Comparison of ENCODE assay signal across 9 cellular contexts in the genomic region with DNA sequence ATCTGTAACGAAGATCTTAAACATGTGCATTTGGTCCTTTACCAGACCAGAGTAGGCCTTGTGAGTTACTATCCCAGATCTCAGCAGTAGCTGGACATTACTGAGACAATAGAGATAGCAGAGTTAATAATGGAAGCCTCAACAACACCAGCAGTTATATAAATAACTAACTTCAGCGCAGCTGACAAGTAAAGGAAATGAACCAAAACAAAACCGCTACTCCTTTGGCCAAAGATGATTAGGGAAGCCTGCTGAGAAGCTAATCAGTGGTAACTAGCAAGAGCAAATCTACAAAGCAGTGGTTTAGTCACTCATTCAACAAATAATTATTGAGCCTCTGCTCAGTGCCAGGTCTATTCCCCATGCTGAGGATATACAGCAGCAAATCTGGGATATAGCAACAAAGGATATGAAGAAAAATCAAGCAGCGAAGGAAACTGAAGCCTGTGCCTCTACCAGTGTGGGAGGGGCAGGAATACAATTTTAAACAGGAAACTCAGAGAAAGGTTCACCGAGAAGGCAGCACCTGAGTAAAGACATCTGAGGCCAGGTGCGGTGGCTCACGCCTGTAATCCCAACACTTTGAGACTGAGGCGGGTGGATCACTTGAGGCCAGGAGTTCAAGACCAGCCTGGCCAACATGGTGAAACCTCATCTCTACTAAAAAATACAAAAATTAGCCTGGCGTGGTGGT.
DNase-seq lines count a peak whose midpoint lies in the region; ATAC-seq and TF ChIP-seq lines count a peak whose summit lies in the region.
"Had no signal": no experiment of that assay in that cellular context is flagged by ENCODE, and none has a peak within 500 bp of the region (broad histone marks: within the 10 kb centered on the region; RNA-seq: fewer than 3 reads in every experiment).

No MANE protein-coding gene starts in this region.

- H3K9me2 ChIP-seq in OCI-LY1 (ENCODE audit: low read depth, low read length): no peaks in the 10 kb centered on the region

- peak overlapping the region; percentile 79 for H2AFZ ChIP-seq in OCI-LY1 (ENCODE audit: low read length)

- ATAC-seq in GM21619 (IDR thresholded peaks at IDR 0.05; ENCODE audit: unreplicated experiment) (peak; percentile 34), left ventricle myocardium superior (peak; percentile 60)

- no peak for TF ChIP-seq CTCF in OCI-LY1 (IDR thresholded peaks at IDR 0.05; ENCODE audit: low read length)
- no peak for TF ChIP-seq CTCF in A673 (conservative IDR thresholded peaks at IDR 0.05; ENCODE audit: low read depth, low read length)
- TF ChIP-seq CTCF in vagina (IDR thresholded peaks at IDR 0.05): no peak

- H3K27ac ChIP-seq in OCI-LY1 (ENCODE audit: low read depth, low read length, poor library complexity, severe bottlenecking) (peak overlapping the region; percentile 96), A673 (ENCODE audit: low read depth, low read length, poor library complexity, severe bottlenecking) (no peak overlapping the region), vagina (no peak overlapping the region)

- CTCF ChIA-PET in A673 (lab: Charles Lee): no interaction called here

- H3K36me3 ChIP-seq in OCI-LY1 (ENCODE audit: insufficient read depth, low read length) (peaks cover 7% of the 10 kb centered on the region), A673 (ENCODE audit: insufficient read depth, low read length, poor library complexity, severe bottlenecking) (no peaks in the 10 kb centered on the region), vagina (no peaks in the 10 kb centered on the region)

- H3K4me2 ChIP-seq in OCI-LY1 (ENCODE audit: low read length): peak overlapping the region; percentile 29

- POLR2A ChIA-PET in A673 (lab: Charles Lee; ENCODE audit: low non-redundant PET): no interaction called here

- peak overlapping the region; percentile 2; the same call in 1 of the 2 replicates for H3K9ac ChIP-seq in OCI-LY1 (ENCODE audit: low read length)

- DNase-seq in COR-L47 (lab: John Stamatoyannopoulos, UW): peak; percentile 73
- no peak for DNase-seq in left ventricle myocardium superior
- DNase-seq in A673 (ENCODE audit: low spot score): no peak
- no peak for DNase-seq in activated CD8-positive, alpha-beta memory T cell treated with anti-CD3 and anti-CD28 coated beads for 24 hours
- no peak for DNase-seq in AG08396 (ENCODE audit: low spot score)
- no peak for DNase-seq in vagina (ENCODE audit: extremely low spot score in 2 of 2)
- DNase-seq: NCI-H2227 treated with DMSO at 0.1 percent for 48 hours had no signal

- BruUV-seq in A673 (replicated peaks; lab: Mats Ljungman, UMichigan): no TSS peak

- H3K4me1 ChIP-seq in OCI-LY1 (ENCODE audit: insufficient read depth, low read length, severe bottlenecking): peaks cover 36% of the 10 kb centered on the region
- H3K4me1 ChIP-seq in A673 (ENCODE audit: insufficient read depth, low read length, poor library complexity, severe bottlenecking): no peaks in the 10 kb centered on the region
- H3K4me1 ChIP-seq in vagina: peaks cover 5% of the 10 kb centered on the region

- no peaks in the 10 kb centered on the region for H4K20me1 ChIP-seq in OCI-LY1 (ENCODE audit: insufficient read depth, low read length)

- peaks cover 26% of the 10 kb centered on the region for H3K79me2 ChIP-seq in OCI-LY1 (ENCODE audit: insufficient read depth, low read length)

- H3K4me3 ChIP-seq in OCI-LY1 (ENCODE audit: low read depth, low read length, poor library complexity, severe bottlenecking): peak overlapping the region; percentile 0
- no peak overlapping the region for H3K4me3 ChIP-seq in A673 (ENCODE audit: low read depth, low read length, poor library complexity, severe bottlenecking)
- H3K4me3 ChIP-seq in vagina: no peak overlapping the region

- H3K27me3 ChIP-seq in OCI-LY1 (ENCODE audit: insufficient read depth, low read length): no peaks in the 10 kb centered on the region
- no peaks in the 10 kb centered on the region for H3K27me3 ChIP-seq in A673 (replicated peaks; ENCODE audit: insufficient read depth, low read depth, low read length, poor library complexity)
- no peaks in the 10 kb centered on the region for H3K27me3 ChIP-seq in vagina

- no peak for TF ChIP-seq POLR2A in vagina (IDR thresholded peaks at IDR 0.05)

- intact Hi-C loops in left ventricle myocardium superior (cut with micrococcal nuclease): no loop called here
- intact Hi-C loops in A673 (cut with micrococcal nuclease; ENCODE audit: unreplicated experiment): no loop called here
- intact Hi-C loops in vagina (cut with DNase I): no loop called here

- no peaks in the 10 kb centered on the region for H3F3A ChIP-seq in OCI-LY1 (ENCODE audit: insufficient read depth, low read length)

- H3K9me3 ChIP-seq in OCI-LY1 (ENCODE audit: low read length) (no peaks in the 10 kb centered on the region), A673 (ENCODE audit: low read depth, low read length, poor library complexity, severe bottlenecking) (no peaks in the 10 kb centered on the region), vagina (no peaks in the 10 kb centered on the region)
